21 cellular contexts compared by ENCODE assay signal in the genomic region with DNA sequence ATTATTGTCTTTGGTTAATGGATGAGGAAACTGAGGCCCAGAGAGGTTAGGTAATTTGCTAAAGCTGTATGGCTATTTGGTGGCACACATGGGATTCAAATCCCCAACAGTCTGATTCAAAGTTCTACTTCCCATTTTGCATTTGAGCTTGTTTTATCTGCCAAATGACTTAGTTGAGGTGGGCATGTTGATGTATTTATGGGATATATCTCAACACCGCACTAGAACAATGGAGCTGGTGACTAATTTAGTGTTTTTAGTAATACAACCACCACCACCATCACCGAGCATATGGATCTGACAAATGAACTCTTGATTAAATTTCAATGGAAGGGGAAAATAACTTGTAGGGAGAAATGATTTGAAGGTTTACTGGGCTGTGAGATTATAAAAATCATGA. TPM values are rescaled to one million over a fixed set of nuclear protein-coding genes. Genes with fewer than 3 reads are reported as not detected.
DNase-seq lines count a peak whose midpoint lies in the region; ATAC-seq, FAIRE-seq and TF ChIP-seq lines count a peak whose summit lies in the region.
"Had no signal": no experiment of that assay in that cellular context is flagged by ENCODE, and none has a peak within 500 bp of the region (broad histone marks: within the 10 kb centered on the region; RNA-seq: fewer than 3 reads in every experiment).

No MANE protein-coding gene starts in this region.

- H3K4me3 Mint-ChIP-seq in Caco-2 (ENCODE audit: unreplicated experiment), result no peak overlapping the region
- no peak overlapping the region for H3K4me3 Mint-ChIP-seq in astrocyte (ENCODE audit: unreplicated experiment)
- H3K4me3 Mint-ChIP-seq: CD14-positive monocyte; CD4-positive, alpha-beta memory T cell; HFFc6; IgD-negative memory B cell had no signal

- H3K36me3 Mint-ChIP-seq in Caco-2 (ENCODE audit: insufficient read depth, unreplicated experiment) (peaks cover 7% of the 10 kb centered on the region), astrocyte (ENCODE audit: low read depth, unreplicated experiment) (peaks cover 5% of the 10 kb centered on the region)
- H3K36me3 Mint-ChIP-seq: CD14-positive monocyte had no signal

- H3K27ac ChIP-seq in Panc1 (ENCODE audit: low read length), result no peak overlapping the region
- H3K27ac ChIP-seq in astrocyte (ENCODE audit: low read depth, low read length), result no peak overlapping the region
- H3K27ac ChIP-seq in spleen, result no peak overlapping the region
- H3K27ac ChIP-seq: BLaER1 had no signal

- H2AFZ ChIP-seq in astrocyte (ENCODE audit: low read depth, low read length), result no peak overlapping the region

- TF ChIP-seq POLR2A in spleen (IDR thresholded peaks at IDR 0.05), result no peak

- TF ChIP-seq CTCF in Caco-2 (IDR thresholded peaks at IDR 0.05; ENCODE audit: insufficient read depth in 1 of 2, low read depth in 1 of 2, low read length in 1 of 2, severe bottlenecking in 1 of 2, unreplicated experiment in 1 of 2), result no peak
- no peak for TF ChIP-seq CTCF in Panc1 (IDR thresholded peaks at IDR 0.05)
- TF ChIP-seq CTCF in astrocyte (IDR thresholded peaks at IDR 0.05; ENCODE audit: insufficient read depth, low read depth, low read length), result no peak
- TF ChIP-seq CTCF in spleen (IDR thresholded peaks at IDR 0.05 in 8 of 11, conservative IDR thresholded peaks at IDR 0.05 in 3 of 11), result no peak

- BruUV-seq in Caco-2 (replicated peaks; lab: Mats Ljungman, UMichigan) (no TSS peak), Panc1 (replicated peaks; lab: Mats Ljungman, UMichigan) (TSS peak; percentile 59)

- CTCF ChIA-PET in Caco-2 (lab: Charles Lee) (interaction anchor here (0.9 to 1.3 kb wide), 2 partner anchors 24 to 46 kb away, joined by 3 to 4 read pairs; no protein-coding TSS in a partner anchor), Panc1 (lab: Charles Lee) (no interaction called here)

- H3K27ac Mint-ChIP-seq in Caco-2 (ENCODE audit: unreplicated experiment), result peak overlapping the region; percentile 57
- H3K27ac Mint-ChIP-seq in astrocyte (ENCODE audit: unreplicated experiment), result peak overlapping the region; percentile 61
- H3K27ac Mint-ChIP-seq: HFFc6, IgD-negative memory B cell had no signal

- H3K9me3 Mint-ChIP-seq in Caco-2 (ENCODE audit: unreplicated experiment) (no peaks in the 10 kb centered on the region), astrocyte (ENCODE audit: unreplicated experiment) (no peaks in the 10 kb centered on the region)
- H3K9me3 Mint-ChIP-seq: CD4-positive, alpha-beta memory T cell; HFFc6; IgD-negative memory B cell had no signal

- no peaks in the 10 kb centered on the region for H3K79me2 ChIP-seq in astrocyte (ENCODE audit: insufficient read depth, low read length)

- 93 to 97% (median 95%) methylated on average over 2 of the region's 2 CpGs for WGBS in spleen, 5 donors

- H3K27me3 ChIP-seq in Caco-2 (replicated peaks; ENCODE audit: control insufficient read depth, insufficient read depth, low read length) (no peaks in the 10 kb centered on the region), Panc1 (ENCODE audit: control insufficient read depth, insufficient read depth, low read length) (no peaks in the 10 kb centered on the region), astrocyte (ENCODE audit: insufficient read depth, low read length) (no peaks in the 10 kb centered on the region), spleen (replicated peaks in 1 of 7) (no peaks in the 10 kb centered on the region)
- H3K27me3 ChIP-seq: BLaER1 had no signal

- no peak overlapping the region for H3K4me2 ChIP-seq in astrocyte (ENCODE audit: low read length)
- H3K4me2 ChIP-seq: BLaER1 had no signal

- no peak for ATAC-seq in Panc1
- ATAC-seq: HCT116, HepG2 had no signal

- H3K4me1 ChIP-seq in Caco-2 (no peaks in the 10 kb centered on the region), Panc1 (ENCODE audit: control insufficient read depth, insufficient read depth, low read length) (no peaks in the 10 kb centered on the region), astrocyte (ENCODE audit: insufficient read depth, low read length) (peaks cover 2% of the 10 kb centered on the region), spleen (peaks cover 0 to 3% (median 0%) of the 10 kb centered on the region in 6 donors)
- H3K4me1 ChIP-seq: BLaER1 had no signal

- H3K27me3 Mint-ChIP-seq in Caco-2 (ENCODE audit: insufficient read depth, unreplicated experiment), result peaks cover 2% of the 10 kb centered on the region
- H3K27me3 Mint-ChIP-seq in astrocyte (ENCODE audit: low read depth, unreplicated experiment), result no peaks in the 10 kb centered on the region
- H3K27me3 Mint-ChIP-seq: CD4-positive, alpha-beta memory T cell; IgD-negative memory B cell had no signal

- in situ Hi-C loops in Panc1 (cut with HindIII; ENCODE audit: low pct_unique_long_range_greater_than_20kb, low sequenced_read_pairs), result no loop called here

- no peak overlapping the region for H3K9ac ChIP-seq in astrocyte (ENCODE audit: low read length)
- H3K9ac ChIP-seq: BLaER1 had no signal

- POLR2A ChIA-PET in Caco-2 (lab: Charles Lee), result interaction anchor here (0.6 kb wide), 2 partner anchors 131 to 154 kb away, joined by 3 to 4 read pairs; no protein-coding TSS in a partner anchor
- POLR2A ChIA-PET in Panc1 (lab: Charles Lee), result no interaction called here

- H3K4me1 Mint-ChIP-seq in Caco-2 (ENCODE audit: low read depth, unreplicated experiment) (no peaks in the 10 kb centered on the region), astrocyte (ENCODE audit: low read depth, unreplicated experiment) (no peaks in the 10 kb centered on the region)

- H3K36me3 ChIP-seq in Caco-2 (ENCODE audit: control insufficient read depth, insufficient read depth, low read length) (no peaks in the 10 kb centered on the region), Panc1 (ENCODE audit: control insufficient read depth, insufficient read depth, low read length) (no peaks in the 10 kb centered on the region), astrocyte (ENCODE audit: insufficient read depth, low read length) (no peaks in the 10 kb centered on the region), spleen (peaks cover 0 to 23% (median under 1%) of the 10 kb centered on the region in 6 donors)
- H3K36me3 ChIP-seq: BLaER1 had no signal

- no peaks in the 10 kb centered on the region for H4K20me1 ChIP-seq in astrocyte (ENCODE audit: insufficient read depth, low read length)
- H4K20me1 ChIP-seq: BLaER1 had no signal

- H3K4me3 ChIP-seq in Caco-2 (ENCODE audit: low read depth, low read length) (no peak overlapping the region), Panc1 (ENCODE audit: low read depth in 2 of 2, low read length in 2 of 2) (no peak overlapping the region), astrocyte (ENCODE audit: insufficient read depth, low read depth, low read length) (no peak overlapping the region), spleen (no peak overlapping the region)
- H3K4me3 ChIP-seq: BLaER1 had no signal

- no peak for FAIRE-seq in astrocyte (lab: Jason Lieb, UNC)
- FAIRE-seq: A204.1, HepG2 had no signal

- peaks cover 3% of the 10 kb centered on the region; the same call in 1 of the 2 replicates for H3K9me3 ChIP-seq in Caco-2
- H3K9me3 ChIP-seq in Panc1 (ENCODE audit: control insufficient read depth, insufficient read depth, low read depth, low read length), result no peaks in the 10 kb centered on the region
- H3K9me3 ChIP-seq in astrocyte (ENCODE audit: insufficient read depth, low read depth, low read length), result no peaks in the 10 kb centered on the region
- H3K9me3 ChIP-seq in spleen, result peaks cover 0 to 4% (median 0%) of the 10 kb centered on the region in 8 donors

- intact Hi-C loops in Caco-2 (cut with micrococcal nuclease; ENCODE audit: unreplicated experiment) (loop anchor here (10.0 kb wide), 1 partner anchor 52 kb away; no protein-coding TSS in a partner anchor), Panc1 (cut with micrococcal nuclease; ENCODE audit: unreplicated experiment) (no loop called here), spleen (cut with DNase I; ENCODE audit: low total_unique reads) (no loop called here)

- no peak for DNase-seq in Caco-2
- DNase-seq in Panc1 (ENCODE audit: low read depth, low spot score), result no peak
- no peak for DNase-seq in astrocyte (ENCODE audit: low read depth)
- DNase-seq in spleen, result no peak
- no peak for DNase-seq in AG20443 (ENCODE audit: low spot score)
- no peak for DNase-seq in T-helper 2 cell
- DNase-seq: ACHN; AML-193; Calu3; CD4-positive, alpha-beta memory T cell; DMS79 treated with DMSO at 0.1 percent for 48 hours; GF-D8; GOT3; H7; HFFc6 had no signal

RNA-seq across cellular contexts. Expression of gene THEM4, which starts 26.8 kb away (rescaled TPM):
- total RNA-seq in Caco-2 (2022), result 7.1 and 9.5 TPM in 2 replicates
- 21.8 TPM for total RNA-seq in Panc1 (2021; ENCODE audit: unreplicated experiment)
- polyA plus RNA-seq in Panc1 (2012; ENCODE audit: insufficient read length), result 12.4 TPM
- 15.7 and 17.5 TPM in 2 replicates for total RNA-seq in astrocyte
- 10 to 100 TPM; 10.1 to 46.3 (median 22.6) TPM for total RNA-seq in spleen
- polyA plus RNA-seq in spleen, result 10 to 100 TPM; 13.3 to 15.5 (median 14.3) TPM

RNA-seq across cellular contexts. Expression of gene THEM5, which starts 29.0 kb away (rescaled TPM):
- total RNA-seq in Caco-2 (2022) (not detected in 2 replicates), Panc1 (2021; ENCODE audit: unreplicated experiment) (not detected), astrocyte (not detected in 2 replicates), spleen (under 1 TPM in 1 of 7 donors, not detected in 6; 0.47 TPM)
- 0.23 TPM for polyA plus RNA-seq in Panc1 (2012; ENCODE audit: insufficient read length)
- polyA plus RNA-seq in spleen, result not detected
- total RNA-seq: Calu3; CD4-positive, alpha-beta memory T cell; H7; HepG2; HFFc6 had no signal
- polyA plus RNA-seq: CD14-positive monocyte, HepG2, IgD-negative memory B cell had no signal

RNA-seq across cellular contexts. Expression of gene C2CD4D, which starts 42.8 kb away (rescaled TPM):
- total RNA-seq in Caco-2 (2022) (0.23 and 0.60 TPM in 2 replicates), Panc1 (2021; ENCODE audit: unreplicated experiment) (1.2 TPM), astrocyte (0.16 and 0.22 TPM in 2 replicates), spleen (under 1 TPM in 1 of 7 donors, not detected in 6; 0.51 TPM)
- polyA plus RNA-seq in Panc1 (2012; ENCODE audit: insufficient read length), result 1.1 TPM
- polyA plus RNA-seq in spleen, result under 1 TPM in 2 of 3 donors, not detected in 1; 0.03 to 0.07 TPM
- total RNA-seq: HepG2, HFFc6 had no signal
- polyA plus RNA-seq: CD14-positive monocyte, HepG2 had no signal

RNA-seq across cellular contexts. Expression of gene RORC, which starts 50.9 kb away (rescaled TPM):
- total RNA-seq in Caco-2 (2022) (not detected in 2 replicates), Panc1 (2021; ENCODE audit: unreplicated experiment) (not detected), astrocyte (not detected in 2 replicates), spleen (1 to 10 TPM in 6 of 7 donors, under 1 TPM in 1; 0.85 to 4.1 (median 2.3) TPM)
- not detected for polyA plus RNA-seq in Panc1 (2012; ENCODE audit: insufficient read length)
- polyA plus RNA-seq in spleen, result under 1 TPM; 0.14 to 0.78 (median 0.51) TPM
- total RNA-seq: HFFc6 had no signal
- polyA plus RNA-seq: CD14-positive monocyte had no signal
